ENCODE assay signal across 33 cellular contexts in genomic region chrX:31860686-31861085, GRCh38.
"Had no signal": no experiment of that assay in that cellular context is flagged by ENCODE, and none has a peak within 500 bp of the region (broad histone marks: within the 10 kb centered on the region; RNA-seq: fewer than 3 reads in every experiment).

No MANE protein-coding gene starts in this region.

- H3K4me3 ChIP-seq: body of pancreas, esophagus squamous epithelium, gastroesophageal sphincter had no signal

- ATAC-seq: activated CD4-positive, CD25-positive, alpha-beta regulatory T cell treated with anti-CD3 and anti-CD28 coated beads, Interleukin-2, amount 50 U/mL, for 24 hours; activated CD8-positive, alpha-beta T cell treated with anti-CD3 and anti-CD28 coated beads for 36 hours; activated T-cell treated with anti-CD3 and anti-CD28 coated beads, Interleukin-2, amount 50 U/mL, for 4 hours; activated T-helper 17 cell treated with anti-CD3 and anti-CD28 coated beads, Interleukin-2, amount 50 U/mL, for 72 hours; body of pancreas; effector memory CD8-positive, alpha-beta T cell; gastroesophageal sphincter; T-helper 17 cell had no signal

- DNase-seq: activated B cell treated with CpG ODN at 0.5 μM for 24 hours; activated CD4-positive, alpha-beta T cell treated with anti-CD3 and anti-CD28 coated beads for 48 hours; activated CD4-positive, alpha-beta T cell treated with anti-CD3 and anti-CD28 coated beads, Interleukin-2, amount 50 U/mL, for 1 hour; activated CD4-positive, alpha-beta T cell treated with anti-CD3 and anti-CD28 coated beads, Interleukin-2, amount 50 U/mL, for 48 hours; activated CD8-positive, alpha-beta memory T cell treated with anti-CD3 and anti-CD28 coated beads for 24 hours; activated CD8-positive, alpha-beta T cell treated with anti-CD3 and anti-CD28 coated beads for 36 hours; activated effector memory CD4-positive, alpha-beta T cell treated with Interleukin-2 at 50 U/mL for 16 hours; activated gamma-delta T cell treated with Interleukin-2 at 50 U/mL for 16 hours; activated naive CD4-positive, alpha-beta T cell treated with anti-CD3 and anti-CD28 coated beads, Interleukin-2, amount 50 U/mL, for 16 hours; activated naive CD4-positive, alpha-beta T cell treated with Interleukin-2 at 50 U/mL for 16 hours; activated T-cell treated with anti-CD3 and anti-CD28 coated beads, Interleukin-2, amount 50 U/mL, for 4 hours; amniotic stem cell; anterior cingulate cortex; body of pancreas; caudate nucleus; cortex of kidney; dermis blood vessel endothelial cell; effector CD4-positive, alpha-beta T cell; effector memory CD8-positive, alpha-beta T cell; esophagus squamous epithelium; foreskin melanocyte; head of caudate nucleus; T-helper 1 cell; T-helper 17 cell; T1000; WERI-Rb-1 had no signal

- H3K36me3 ChIP-seq: esophagus squamous epithelium, gastroesophageal sphincter, WERI-Rb-1 had no signal

- H3K27ac Mint-ChIP-seq: activated B cell treated with CpG ODN at 0.5 μM for 24 hours; activated CD8-positive, alpha-beta T cell treated with anti-CD3 and anti-CD28 coated beads for 36 hours; activated naive CD8-positive, alpha-beta T cell; activated T-helper 17 cell treated with anti-CD3 and anti-CD28 coated beads, Interleukin-2, amount 50 U/mL, for 72 hours; effector memory CD8-positive, alpha-beta T cell; T-helper 17 cell; T-helper 2 cell treated with Interferon-gamma antibody and Interleukin-4, amounts not matched to agents 5 μg/mL and 100 μg/mL, for 36 hours had no signal

- H3K27me3 ChIP-seq: body of pancreas, esophagus squamous epithelium, gastroesophageal sphincter had no signal

- FAIRE-seq: colon had no signal

- H3K9me3 ChIP-seq: body of pancreas, esophagus squamous epithelium, gastroesophageal sphincter had no signal

- H3K9me3 Mint-ChIP-seq: activated B cell treated with CpG ODN at 0.5 μM for 24 hours; activated CD8-positive, alpha-beta T cell treated with anti-CD3 and anti-CD28 coated beads for 36 hours; activated T-cell treated with anti-CD3 and anti-CD28 coated beads, Interleukin-2, amount 50 U/mL, for 4 hours; activated T-helper 17 cell treated with anti-CD3 and anti-CD28 coated beads, Interleukin-2, amount 50 U/mL, for 72 hours; effector memory CD8-positive, alpha-beta T cell; T-helper 2 cell treated with Interferon-gamma antibody and Interleukin-4, amounts not matched to agents 5 μg/mL and 100 μg/mL, for 36 hours had no signal

- H3K4me3 Mint-ChIP-seq: activated B cell treated with CpG ODN at 0.5 μM for 24 hours; activated CD8-positive, alpha-beta T cell treated with anti-CD3 and anti-CD28 coated beads for 36 hours; activated naive CD8-positive, alpha-beta T cell; activated T-cell treated with anti-CD3 and anti-CD28 coated beads, Interleukin-2, amount 50 U/mL, for 4 hours; activated T-helper 17 cell treated with anti-CD3 and anti-CD28 coated beads, Interleukin-2, amount 50 U/mL, for 72 hours; effector memory CD8-positive, alpha-beta T cell; T-helper 17 cell; T-helper 2 cell treated with Interferon-gamma antibody and Interleukin-4, amounts not matched to agents 5 μg/mL and 100 μg/mL, for 36 hours had no signal

- H3K4me1 Mint-ChIP-seq: activated B cell treated with CpG ODN at 0.5 μM for 24 hours; activated T-helper 17 cell treated with anti-CD3 and anti-CD28 coated beads, Interleukin-2, amount 50 U/mL, for 72 hours; T-helper 17 cell had no signal

- H3K4me1 ChIP-seq: body of pancreas, esophagus squamous epithelium, gastroesophageal sphincter had no signal

- H3K36me3 Mint-ChIP-seq: activated naive CD8-positive, alpha-beta T cell had no signal

- H3K27ac ChIP-seq: body of pancreas, epithelial cell of prostate, esophagus squamous epithelium, gastroesophageal sphincter, WERI-Rb-1 had no signal
